In genomic region chr10:37855691-37856090, GRCh38 we compare ENCODE assay signal across 11 cellular contexts. TPM values are rescaled to one million over a fixed set of nuclear protein-coding genes. Genes with fewer than 3 reads are reported as not detected.
A peak's percentile ranks its signal among the peaks of the same experiment; 100 is the strongest.
DNase-seq lines count a peak whose midpoint lies in the region; ATAC-seq and TF ChIP-seq lines count a peak whose summit lies in the region.
"Had no signal": no experiment of that assay in that cellular context is flagged by ENCODE, and none has a peak within 500 bp of the region (broad histone marks: within the 10 kb centered on the region; RNA-seq: fewer than 3 reads in every experiment).

No MANE protein-coding gene starts in this region.

- H3K9ac ChIP-seq in BLaER1 treated with 17β-estradiol and CSF1 and Interleukin-3, amounts not matched to agents 10 nM and 100 nM, result peak overlapping the region in 3 of 11 experiments; percentile 90 to 99 (median 98); a peak in 3 of 22 replicates
- H3K9ac ChIP-seq in KMS-11 (no peak overlapping the region), neural progenitor cell (no peak overlapping the region)

- intact Hi-C loops in breast epithelium (cut with DNase I; ENCODE audit: low total_unique reads), result no loop called here

- no peak for TF ChIP-seq CTCF in KMS-11 (conservative IDR thresholded peaks at IDR 0.05; ENCODE audit: low read depth, low read length)
- TF ChIP-seq CTCF in breast epithelium (IDR thresholded peaks at IDR 0.05), result no peak
- no peak for TF ChIP-seq CTCF in neural progenitor cell (IDR thresholded peaks at IDR 0.05)

- peaks cover 4% of the 10 kb centered on the region for H3K27me3 Mint-ChIP-seq in neural progenitor cell (ENCODE audit: insufficient read depth, low read depth)
- H3K27me3 Mint-ChIP-seq: IgD-negative memory B cell had no signal

- no peak for DNase-seq in breast epithelium (ENCODE audit: low spot score in 2 of 2)
- no peak for DNase-seq in neural progenitor cell (ENCODE audit: low spot score)
- no peak for DNase-seq in COLO668 (lab: John Stamatoyannopoulos, UW; ENCODE audit: unreplicated experiment)
- no peak for DNase-seq in hypothalamus (lab: John Stamatoyannopoulos, UW)
- DNase-seq in ecto neural progenitor cell (ENCODE audit: low spot score), result no peak
- DNase-seq: activated CD4-positive, CD25-positive, alpha-beta regulatory T cell treated with anti-CD3 and anti-CD28 coated beads, Interleukin-2, amount 50 U/mL, for 72 hours; GDM1 had no signal

- peak overlapping the region; percentile 55 to 90 (median 80); a peak in 21 of 22 replicates for H3K4me2 ChIP-seq in BLaER1 treated with 17β-estradiol and CSF1 and Interleukin-3, amounts not matched to agents 10 nM and 100 nM
- H3K4me2 ChIP-seq in KMS-11, result peak overlapping the region; percentile 75; the same call in 1 of the 2 replicates
- H3K4me2 ChIP-seq in neural progenitor cell, result no peak overlapping the region

- peaks cover 26% of the 10 kb centered on the region for H3K36me3 Mint-ChIP-seq in neural progenitor cell

- H3F3A ChIP-seq in neural progenitor cell (ENCODE audit: low read depth), result no peaks in the 10 kb centered on the region

- TF ChIP-seq POLR2A in breast epithelium (IDR thresholded peaks at IDR 0.05), result no peak

- no peak overlapping the region for H3K27ac Mint-ChIP-seq in neural progenitor cell

- no peaks in the 10 kb centered on the region for H4K20me1 ChIP-seq in BLaER1 treated with 17β-estradiol and CSF1 and Interleukin-3, amounts not matched to agents 10 nM and 100 nM
- H4K20me1 ChIP-seq in KMS-11 (ENCODE audit: insufficient read depth) (no peaks in the 10 kb centered on the region), neural progenitor cell (ENCODE audit: low read depth) (no peaks in the 10 kb centered on the region)

- H3K9me3 Mint-ChIP-seq in neural progenitor cell, result peaks cover 32% of the 10 kb centered on the region
- H3K9me3 Mint-ChIP-seq: IgD-negative memory B cell had no signal

- H3K4me3 Mint-ChIP-seq in neural progenitor cell, result peak overlapping the region; percentile 94

- peak overlapping the region in 1 of 10 experiments; percentile 80; a peak in 1 of 20 replicates for H3K4me3 ChIP-seq in BLaER1 treated with 17β-estradiol and CSF1 and Interleukin-3, amounts not matched to agents 10 nM and 100 nM
- H3K4me3 ChIP-seq in KMS-11 (IDR thresholded peaks at IDR 0.05; ENCODE audit: insufficient read depth, low read depth, low read length) (no peak overlapping the region), breast epithelium (peak overlapping the region in 2 of 3 donors; percentile 17 to 86), neural progenitor cell (no peak overlapping the region)

- H3K36me3 ChIP-seq in BLaER1 treated with 17β-estradiol and CSF1 and Interleukin-3, amounts not matched to agents 10 nM and 100 nM, result peaks cover 0 to 34% (median 20%) of the 10 kb centered on the region in 11 experiments; a peak in 21 of 22 replicates
- H3K36me3 ChIP-seq in KMS-11 (ENCODE audit: insufficient read depth) (no peaks in the 10 kb centered on the region; the same call in 1 of the 2 replicates), breast epithelium (no peaks in the 10 kb centered on the region), neural progenitor cell (no peaks in the 10 kb centered on the region)

- no peak for ATAC-seq in GM18868 (IDR thresholded peaks at IDR 0.05; ENCODE audit: unreplicated experiment)

- no peak overlapping the region for H3K27ac ChIP-seq in BLaER1 treated with 17β-estradiol and CSF1 and Interleukin-3, amounts not matched to agents 10 nM and 100 nM
- H3K27ac ChIP-seq in KMS-11, result no peak overlapping the region
- H3K27ac ChIP-seq in breast epithelium, result no peak overlapping the region
- H3K27ac ChIP-seq in neural progenitor cell, result no peak overlapping the region

- no peaks in the 10 kb centered on the region for H3K27me3 ChIP-seq in BLaER1 treated with 17β-estradiol and CSF1 and Interleukin-3, amounts not matched to agents 10 nM and 100 nM
- H3K27me3 ChIP-seq in KMS-11 (ENCODE audit: insufficient read depth, low read depth) (no peaks in the 10 kb centered on the region), breast epithelium (no peaks in the 10 kb centered on the region), neural progenitor cell (no peaks in the 10 kb centered on the region)

- H3K4me1 Mint-ChIP-seq in neural progenitor cell, result peaks cover 18% of the 10 kb centered on the region

- H3K79me2 ChIP-seq in KMS-11 (ENCODE audit: insufficient read depth, low read depth) (no peaks in the 10 kb centered on the region), neural progenitor cell (ENCODE audit: low read depth) (no peaks in the 10 kb centered on the region)

- H3K4me1 ChIP-seq in BLaER1 treated with 17β-estradiol and CSF1 and Interleukin-3, amounts not matched to agents 10 nM and 100 nM, result peaks cover 17 to 32% (median 26%) of the 10 kb centered on the region in 10 experiments
- H3K4me1 ChIP-seq in KMS-11 (ENCODE audit: low read depth, poor library complexity, severe bottlenecking) (peaks cover 31% of the 10 kb centered on the region), breast epithelium (no peaks in the 10 kb centered on the region), neural progenitor cell (no peaks in the 10 kb centered on the region)

- peaks cover 0 to 21% (median 18%) of the 10 kb centered on the region in 11 experiments; a peak in 16 of 22 replicates for H3K9me3 ChIP-seq in BLaER1 treated with 17β-estradiol and CSF1 and Interleukin-3, amounts not matched to agents 10 nM and 100 nM (replicated peaks in 1 of 11)
- H3K9me3 ChIP-seq in breast epithelium, result no peaks in the 10 kb centered on the region
- H3K9me3 ChIP-seq in neural progenitor cell (ENCODE audit: low read depth), result peaks cover 19% of the 10 kb centered on the region

- H2AFZ ChIP-seq in KMS-11 (ENCODE audit: low read depth) (no peak overlapping the region), neural progenitor cell (replicated peaks) (no peak overlapping the region)

RNA-seq across cellular contexts. Expression of gene ZNF248, which starts 1.7 kb away (rescaled TPM):
- total RNA-seq in breast epithelium (10 to 100 TPM; 11.0 to 29.6 (median 19.7) TPM), neural progenitor cell (ENCODE audit: low replicate concordance) (not detected in 2 replicates)

Comparison
In these comparisons a context has a peak if more than half of its experiments do, and no peak if none do; other contexts are left out.
1. H3K4me3 ChIP-seq: peak in breast epithelium (2 of 3); none in KMS-11 (single experiment) and neural progenitor cell (single experiment).
2. RNA of gene ZNF248, which starts 1.7 kb away (total RNA-seq): 11.0 to 29.6 TPM in breast epithelium; not detected in neural progenitor cell; every median in the first group is over 10 times any median in the second.